In the genomic region with DNA sequence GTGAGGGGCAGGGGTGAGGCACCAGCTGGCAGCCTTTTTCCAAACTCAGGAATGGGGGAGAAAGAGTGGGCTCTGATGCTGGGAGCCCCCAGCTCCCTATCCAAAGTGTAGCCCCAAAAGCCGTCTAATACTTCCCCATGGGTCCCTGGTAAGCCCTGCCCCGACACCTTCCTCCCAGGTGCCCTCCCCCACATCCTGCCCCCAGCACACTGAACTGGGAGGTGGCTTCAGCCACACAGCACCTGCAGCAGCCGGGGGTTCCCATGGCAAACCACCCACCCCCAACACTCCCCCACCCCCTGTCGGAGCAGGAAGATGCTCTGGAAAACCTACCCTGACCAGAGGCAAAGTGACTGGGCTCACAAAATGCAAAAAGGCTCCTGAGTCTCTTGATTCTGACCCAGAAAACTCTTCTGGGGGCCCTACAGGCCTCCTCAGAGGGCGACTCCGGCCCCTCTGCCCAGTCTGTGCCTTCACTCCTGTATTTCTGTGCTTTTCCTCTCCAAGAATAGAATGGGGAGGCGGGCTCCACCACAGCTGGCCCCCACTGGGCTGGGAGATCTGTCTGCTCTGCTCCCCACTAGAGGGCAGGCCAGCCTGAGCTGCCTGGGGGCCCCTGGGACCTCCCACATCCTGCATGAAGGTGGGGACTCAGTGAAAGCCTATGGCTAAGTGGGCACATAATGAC, we compare ENCODE assay signal across 8 cellular contexts.
A peak's percentile ranks its signal among the peaks of the same experiment; 100 is the strongest.
DNase-seq lines count a peak whose midpoint lies in the region; ATAC-seq and TF ChIP-seq lines count a peak whose summit lies in the region.

No MANE protein-coding gene starts in this region.

- TF ChIP-seq CTCF in endodermal cell (conservative IDR thresholded peaks at IDR 0.05) (peak; percentile 77), ovary (IDR thresholded peaks at IDR 0.05) (no peak)

- POLR2A ChIA-PET in activated CD4-positive, alpha-beta T cell treated with anti-CD3 and anti-CD28 coated beads, Interleukin-2, amount 10 ng/mL, durations not matched to agents 7 days and 5 days (lab: Charles Lee), result no interaction called here

- H3K9ac ChIP-seq in endodermal cell (ENCODE audit: extremely low read depth, low read length, poor library complexity, severe bottlenecking), result no peak overlapping the region

- WGBS in endodermal cell (ENCODE audit: insufficient coverage in 1 of 2, insufficient read length in 1 of 2), 2 experiments, result 67 to 83% methylated on average over 2 to 7 of the region's 7 CpGs
- 84 to 97% (median 95%) methylated on average over 7 of the region's 7 CpGs for WGBS in ovary, 3 donors

- CTCF ChIA-PET in activated CD4-positive, alpha-beta T cell treated with anti-CD3 and anti-CD28 coated beads, Interleukin-2, amount 10 ng/mL, durations not matched to agents 7 days and 5 days (lab: Charles Lee), result interaction anchor here (0.9 to 1.5 kb wide), 3 partner anchors 10 to 79 kb away, joined by 4 read pairs; no protein-coding TSS in a partner anchor

- H3K9me3 ChIP-seq in endodermal cell (ENCODE audit: control insufficient read depth, low read length), result no peaks in the 10 kb centered on the region
- no peaks in the 10 kb centered on the region for H3K9me3 ChIP-seq in ovary

- peak overlapping the region; percentile 86 for H3K27ac Mint-ChIP-seq in activated CD4-positive, alpha-beta T cell treated with anti-CD3 and anti-CD28 coated beads, Interleukin-2, amount 10 ng/mL, durations not matched to agents 7 days and 5 days
- no peak overlapping the region for H3K27ac Mint-ChIP-seq in endodermal cell

- H3K9me3 Mint-ChIP-seq in activated CD4-positive, alpha-beta T cell treated with anti-CD3 and anti-CD28 coated beads, Interleukin-2, amount 10 ng/mL, durations not matched to agents 7 days and 5 days, result no peaks in the 10 kb centered on the region
- H3K9me3 Mint-ChIP-seq in endodermal cell, result no peaks in the 10 kb centered on the region

- H3K27me3 ChIP-seq in endodermal cell (ENCODE audit: control insufficient read depth, insufficient read depth, low read length, poor library complexity, severe bottlenecking) (no peaks in the 10 kb centered on the region), ovary (no peaks in the 10 kb centered on the region)

- no peaks in the 10 kb centered on the region for H3K27me3 Mint-ChIP-seq in activated CD4-positive, alpha-beta T cell treated with anti-CD3 and anti-CD28 coated beads, Interleukin-2, amount 10 ng/mL, durations not matched to agents 7 days and 5 days
- H3K27me3 Mint-ChIP-seq in endodermal cell (ENCODE audit: insufficient read depth), result no peaks in the 10 kb centered on the region

- no peak for TF ChIP-seq EP300 in ovary (IDR thresholded peaks at IDR 0.05)

- no peak for TF ChIP-seq POLR2A in ovary (IDR thresholded peaks at IDR 0.05)

- peak; percentile 50 for DNase-seq in activated CD4-positive, alpha-beta T cell treated with anti-CD3 and anti-CD28 coated beads, Interleukin-2, amount 10 ng/mL, durations not matched to agents 7 days and 5 days
- DNase-seq in endodermal cell (peak; percentile 74), posterior cingulate gyrus (peak in 7 of 10 donors; percentile 60 to 97 (median 75)), ovary (no peak), NCI-H146 (lab: John Stamatoyannopoulos, UW) (no peak), NCI-H526 treated with DMSO at 0.1 percent for 48 hours (lab: John Stamatoyannopoulos, UW) (no peak)

- H3K4me1 ChIP-seq in endodermal cell (ENCODE audit: control insufficient read depth, insufficient read depth, low read length), result peaks cover 21% of the 10 kb centered on the region
- H3K4me1 ChIP-seq in ovary (ENCODE audit: insufficient read depth), result peaks cover 20% of the 10 kb centered on the region

- peaks cover 26% of the 10 kb centered on the region for H3K4me1 Mint-ChIP-seq in activated CD4-positive, alpha-beta T cell treated with anti-CD3 and anti-CD28 coated beads, Interleukin-2, amount 10 ng/mL, durations not matched to agents 7 days and 5 days
- H3K4me1 Mint-ChIP-seq in endodermal cell, result peaks cover 30% of the 10 kb centered on the region

- H3K4me3 ChIP-seq in endodermal cell (ENCODE audit: low read length), result no peak overlapping the region
- no peak overlapping the region for H3K4me3 ChIP-seq in ovary

- intact Hi-C loops in posterior cingulate gyrus (cut with DNase I), result no loop called here
- intact Hi-C loops in ovary (cut with DNase I), result no loop called here

- no peaks in the 10 kb centered on the region for H3K36me3 Mint-ChIP-seq in activated CD4-positive, alpha-beta T cell treated with anti-CD3 and anti-CD28 coated beads, Interleukin-2, amount 10 ng/mL, durations not matched to agents 7 days and 5 days (ENCODE audit: low read depth)
- no peaks in the 10 kb centered on the region for H3K36me3 Mint-ChIP-seq in endodermal cell (ENCODE audit: low read depth)

- H3K36me3 ChIP-seq in endodermal cell (ENCODE audit: control insufficient read depth, insufficient read depth, low read length) (no peaks in the 10 kb centered on the region), ovary (no peaks in the 10 kb centered on the region)

- ATAC-seq in GM18868 (IDR thresholded peaks at IDR 0.05; ENCODE audit: unreplicated experiment) (peak; percentile 72), HG03135 (IDR thresholded peaks at IDR 0.05; ENCODE audit: unreplicated experiment) (peak; percentile 67)

- H3K27ac ChIP-seq in endodermal cell (ENCODE audit: low read depth, low read length), result no peak overlapping the region
- no peak overlapping the region for H3K27ac ChIP-seq in ovary

- H3K4me3 Mint-ChIP-seq in activated CD4-positive, alpha-beta T cell treated with anti-CD3 and anti-CD28 coated beads, Interleukin-2, amount 10 ng/mL, durations not matched to agents 7 days and 5 days, result no peak overlapping the region
- H3K4me3 Mint-ChIP-seq in endodermal cell, result no peak overlapping the region

Comparison
In these comparisons a context has a peak if more than half of its experiments do, and no peak if none do; other contexts are left out.
1. DNase-seq: peak in activated CD4-positive, alpha-beta T cell treated with anti-CD3 and anti-CD28 coated beads, Interleukin-2, amount 10 ng/mL, durations not matched to agents 7 days and 5 days (single experiment), endodermal cell (single experiment) and posterior cingulate gyrus (7 of 10); none in ovary (0 of 5), NCI-H146 (single experiment) and NCI-H526 treated with DMSO at 0.1 percent for 48 hours (single experiment).